Comparison of ENCODE assay signal across 8 cellular contexts in the genomic region with DNA sequence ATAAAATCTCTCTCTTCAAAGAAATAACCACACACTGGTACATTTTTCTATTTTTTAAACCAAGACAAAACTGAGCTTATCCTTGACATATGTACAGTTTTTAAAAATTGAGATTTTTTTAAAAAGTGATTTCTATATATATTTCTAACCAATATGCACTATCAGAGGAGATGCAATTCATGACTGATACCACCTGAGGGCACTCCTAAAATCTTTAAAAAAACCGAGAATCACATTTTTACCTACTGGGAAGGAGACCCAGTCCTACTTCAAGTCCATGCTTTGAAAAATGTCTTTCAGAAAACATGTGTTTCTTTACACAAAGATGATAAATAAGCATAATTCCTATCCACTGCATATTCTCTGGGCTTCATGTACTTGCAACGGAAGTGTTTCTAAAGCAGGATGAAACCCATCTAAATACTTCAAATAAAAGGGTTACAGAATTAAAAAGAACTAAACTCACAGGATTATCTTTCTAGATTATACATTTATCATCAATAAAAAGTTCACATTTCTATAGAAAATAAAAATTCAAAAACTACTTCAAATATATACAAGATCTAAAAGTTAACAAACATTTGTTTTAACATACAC.
A peak's percentile ranks its signal among the peaks of the same experiment; 100 is the strongest.
DNase-seq lines count a peak whose midpoint lies in the region; FAIRE-seq and TF ChIP-seq lines count a peak whose summit lies in the region.

No MANE protein-coding gene starts in this region.

- peaks cover 0 to 26% of the 10 kb centered on the region in 2 donors for H3K4me1 ChIP-seq in right atrium auricular region
- no peaks in the 10 kb centered on the region for H3K4me1 ChIP-seq in transverse colon

- in situ Hi-C loops in transverse colon (cut with MboI; ENCODE audit: low pct_ligation_motif_present in 1 of 4, low pct_unique_long_range_greater_than_20kb in 1 of 4, low sequenced_read_pairs in 3 of 4): no loop called here

- DNase-seq in CD14-positive monocyte (ENCODE audit: low spot score) (no peak), HT-29 (ENCODE audit: low spot score) (peak; percentile 43), right atrium auricular region (ENCODE audit: low spot score) (no peak), transverse colon (no peak), islet precursor cell (no peak), iPS-NIHi11 (ENCODE audit: low spot score) (no peak)
- no peak for DNase-seq in activated CD4-positive, alpha-beta T cell treated with anti-CD3 and anti-CD28 coated beads for 48 hours

- H3K4me3 Mint-ChIP-seq in CD14-positive monocyte: no peak overlapping the region

- no peaks in the 10 kb centered on the region for H3K36me3 ChIP-seq in right atrium auricular region
- H3K36me3 ChIP-seq in transverse colon: no peaks in the 10 kb centered on the region

- peaks cover 0 to 3% (median 0%) of the 10 kb centered on the region in 7 donors for H3K9me3 Mint-ChIP-seq in CD14-positive monocyte

- no peak for TF ChIP-seq POLR2A in transverse colon (IDR thresholded peaks at IDR 0.05)

- intact Hi-C loops in CD14-positive monocyte (cut with micrococcal nuclease) (no loop called here), transverse colon (cut with DNase I; ENCODE audit: low total_unique reads) (loop anchor here (10.0 kb wide), 1 partner anchor 220 kb away; a partner anchor contains a TSS)

- H3K27ac ChIP-seq in right atrium auricular region (no peak overlapping the region), transverse colon (no peak overlapping the region)

- TF ChIP-seq EP300 in transverse colon (IDR thresholded peaks at IDR 0.05; ENCODE audit: low read depth): no peak

- H3K27ac Mint-ChIP-seq in CD14-positive monocyte: no peak overlapping the region

- H3K27me3 Mint-ChIP-seq in CD14-positive monocyte (ENCODE audit: low read depth in 3 of 3): no peaks in the 10 kb centered on the region

- H3K4me3 ChIP-seq in right atrium auricular region (no peak overlapping the region), transverse colon (no peak overlapping the region)

- 51 to 53% methylated on average over 2 of the region's 2 CpGs for WGBS in transverse colon (ENCODE audit: low coverage in 1 of 2), 2 donors

- peak; percentile 99 for FAIRE-seq in TTC549 (lab: Jason Lieb, UNC)

- H3K9me3 ChIP-seq in right atrium auricular region: peaks cover 0 to 9% of the 10 kb centered on the region in 2 donors
- peaks cover 3 to 6% of the 10 kb centered on the region in 2 donors for H3K9me3 ChIP-seq in transverse colon

- peaks cover 0 to 5% of the 10 kb centered on the region in 2 donors for H3K27me3 ChIP-seq in right atrium auricular region
- no peaks in the 10 kb centered on the region for H3K27me3 ChIP-seq in transverse colon

- H3K36me3 Mint-ChIP-seq in CD14-positive monocyte: no peaks in the 10 kb centered on the region

- H3K4me1 Mint-ChIP-seq in CD14-positive monocyte: peaks cover under 1% of the 10 kb centered on the region

- TF ChIP-seq CTCF in CD14-positive monocyte (IDR thresholded peaks at IDR 0.05) (peak; percentile 55), right atrium auricular region (IDR thresholded peaks at IDR 0.05) (peak; percentile 37 to 68), transverse colon (IDR thresholded peaks at IDR 0.05) (peak; percentile 44 to 66 (median 57))
